In genomic region chr6:31474871-31475286, GRCh38 we compare ENCODE assay signal across 11 cellular contexts.
DNase-seq lines count a peak whose midpoint lies in the region; ATAC-seq and TF ChIP-seq lines count a peak whose summit lies in the region.
"Had no signal": no experiment of that assay in that cellular context is flagged by ENCODE, and none has a peak within 500 bp of the region (broad histone marks: within the 10 kb centered on the region; RNA-seq: fewer than 3 reads in every experiment).

No MANE protein-coding gene starts in this region.

- no peak overlapping the region for H3K4me3 ChIP-seq in foreskin fibroblast (ENCODE audit: low read depth in 1 of 2, low read length in 2 of 2)
- no peak overlapping the region for H3K4me3 ChIP-seq in effector memory CD4-positive, alpha-beta T cell (ENCODE audit: insufficient read depth, low read depth, low read length, poor library complexity, severe bottlenecking)

- ATAC-seq in SK-N-SH treated with all-trans-retinoic acid at 6 μM for 48 hours (peak; percentile 14; the same call in 2 of the 3 replicates), HG02884 (IDR thresholded peaks at IDR 0.05; ENCODE audit: unreplicated experiment) (no peak)

- peaks cover 7% of the 10 kb centered on the region for H3K4me1 ChIP-seq in effector memory CD4-positive, alpha-beta T cell (ENCODE audit: control insufficient read depth, insufficient read depth, low read length, poor library complexity, severe bottlenecking)

- TF ChIP-seq CTCF in 22Rv1 (IDR thresholded peaks at IDR 0.05) = peak; percentile 28
- TF ChIP-seq CTCF in GM10266 (IDR thresholded peaks at IDR 0.05; ENCODE audit: control insufficient read depth, insufficient read depth, low read depth, missing control alignments) = peak; percentile 24
- TF ChIP-seq CTCF in foreskin fibroblast (IDR thresholded peaks at IDR 0.05; ENCODE audit: low read depth, low read length) = peak; percentile 15

- no peaks in the 10 kb centered on the region for H3K36me3 ChIP-seq in effector memory CD4-positive, alpha-beta T cell (ENCODE audit: control insufficient read depth, insufficient read depth, low read length)

- no peak for DNase-seq in GM10266 (ENCODE audit: extremely low spot score)
- DNase-seq in foreskin fibroblast = no peak
- no peak for DNase-seq in effector memory CD4-positive, alpha-beta T cell
- DNase-seq in NCI-H82 treated with DMSO at 0.1 percent for 48 hours (lab: John Stamatoyannopoulos, UW; ENCODE audit: unreplicated experiment) = no peak
- DNase-seq in HCEC 1CT = no peak
- DNase-seq: DMS153, NCI-H1417 treated with DMSO at 0.1 percent for 48 hours, SHP77 had no signal

- H3K27ac ChIP-seq in 22Rv1 = no peak overlapping the region
- no peak overlapping the region for H3K27ac ChIP-seq in effector memory CD4-positive, alpha-beta T cell (ENCODE audit: insufficient read depth, low read length, poor library complexity, severe bottlenecking)

- H3K27me3 ChIP-seq in effector memory CD4-positive, alpha-beta T cell (replicated peaks; ENCODE audit: control insufficient read depth, insufficient read depth, low read length, poor library complexity, severe bottlenecking) = no peaks in the 10 kb centered on the region

- H3K9me3 ChIP-seq in effector memory CD4-positive, alpha-beta T cell (ENCODE audit: control insufficient read depth, low read length) = no peaks in the 10 kb centered on the region

TF ChIP-seq in SK-N-SH treated with all-trans-retinoic acid at 6 μM for 48 hours, 23 proteins besides CTCF, POLR2A, EP300 and RAD21:
- no peak for TF ChIP-seq RARB (CRISPR knock-in tag; IDR thresholded peaks at IDR 0.05)
- TF ChIP-seq ZNF8 (CRISPR knock-in tag; IDR thresholded peaks at IDR 0.05) = no peak
- TF ChIP-seq CREB5 (CRISPR knock-in tag; IDR thresholded peaks at IDR 0.05; ENCODE audit: low read depth) = no peak
- TF ChIP-seq ZFP3 (CRISPR knock-in tag; IDR thresholded peaks at IDR 0.05) = no peak
- no peak for TF ChIP-seq TSHZ2 (CRISPR knock-in tag; IDR thresholded peaks at IDR 0.05)
- TF ChIP-seq ZFP30 (CRISPR knock-in tag; IDR thresholded peaks at IDR 0.05) = no peak
- no peak for TF ChIP-seq SNAI2 (CRISPR knock-in tag; IDR thresholded peaks at IDR 0.05)
- TF ChIP-seq POU6F1 (CRISPR knock-in tag; IDR thresholded peaks at IDR 0.05; ENCODE audit: borderline replicate concordance, low read depth) = no peak
- no peak for TF ChIP-seq ARNTL (CRISPR knock-in tag; IDR thresholded peaks at IDR 0.05; ENCODE audit: borderline replicate concordance, low read depth)
TF ChIP-seq in SK-N-SH treated with all-trans-retinoic acid at 6 μM for 48 hours: peak in this region for 0.
